Comparison of ENCODE assay signal across 21 cellular contexts in genomic region chr19:12649941-12650340, GRCh38. TPM values are rescaled to one million over a fixed set of nuclear protein-coding genes. Genes with fewer than 3 reads are reported as not detected.
DNase-seq lines count a peak whose midpoint lies in the region; ATAC-seq and TF ChIP-seq lines count a peak whose summit lies in the region.
"Had no signal": no experiment of that assay in that cellular context is flagged by ENCODE, and none has a peak within 500 bp of the region (broad histone marks: within the 10 kb centered on the region; RNA-seq: fewer than 3 reads in every experiment).

No MANE protein-coding gene starts in this region.

- no peak for TF ChIP-seq EP300 in SK-N-SH (IDR thresholded peaks at IDR 0.05; ENCODE audit: borderline replicate concordance in 1 of 2, low read depth in 1 of 2, low read length in 1 of 2)

- no peak overlapping the region for H3K9ac ChIP-seq in SK-N-SH
- H3K9ac ChIP-seq: BLaER1 treated with 17β-estradiol and CSF1 and Interleukin-3, amounts not matched to agents 10 nM and 100 nM; GM23248 had no signal

- H3K36me3 ChIP-seq in SK-N-SH (replicated peaks in 1 of 2; ENCODE audit: control insufficient read depth in 1 of 2, insufficient read depth in 2 of 2, low read length in 1 of 2): peaks cover 0 to 3% of the 10 kb centered on the region in 2 experiments
- H3K36me3 ChIP-seq: HAP-1 had no signal

- H3F3A ChIP-seq in SK-N-SH (replicated peaks; ENCODE audit: insufficient read depth): no peaks in the 10 kb centered on the region

- H2AFZ ChIP-seq in SK-N-SH (ENCODE audit: low read depth): no peak overlapping the region
- H2AFZ ChIP-seq: GM23248 had no signal

- no peak overlapping the region for H3K4me3 ChIP-seq in SK-N-SH (ENCODE audit: low read depth in 2 of 2, low read length in 1 of 2)
- H3K4me3 ChIP-seq: A549; BLaER1 treated with 17β-estradiol and CSF1 and Interleukin-3, amounts not matched to agents 10 nM and 100 nM; GM23248; HAP-1 had no signal

- no peaks in the 10 kb centered on the region for H3K9me3 Mint-ChIP-seq in memory B cell
- no peaks in the 10 kb centered on the region for H3K9me3 Mint-ChIP-seq in stimulated activated effector memory CD8-positive, alpha-beta T cell treated with anti-CD3 and anti-CD28 coated beads, Interleukin-12 subunit alpha, Interleukin-12 subunit beta, amount 100 ng/mL, for 72 hours
- H3K9me3 Mint-ChIP-seq: CD8-positive, alpha-beta T cell; IgD-negative memory B cell had no signal

- no peaks in the 10 kb centered on the region for H4K20me1 ChIP-seq in SK-N-SH (ENCODE audit: insufficient read depth)

- no peaks in the 10 kb centered on the region for H3K9me3 ChIP-seq in SK-N-SH
- H3K9me3 ChIP-seq: HAP-1 had no signal

- DNase-seq in SK-N-SH (peak; percentile 12), GM10266 (ENCODE audit: extremely low spot score) (peak; percentile 17), memory B cell (ENCODE audit: low spot score in 2 of 2) (no peak)
- DNase-seq in stimulated activated effector memory CD8-positive, alpha-beta T cell treated with anti-CD3 and anti-CD28 coated beads, Interleukin-12 subunit alpha, Interleukin-12 subunit beta, amount 100 ng/mL, for 72 hours (ENCODE audit: low spot score in 2 of 2): no peak
- no peak for DNase-seq in activated CD4-positive, alpha-beta T cell treated with anti-CD3 and anti-CD28 coated beads, Interleukin-2, amount 50 U/mL, for 48 hours
- DNase-seq: Calu3; CD8-positive, alpha-beta T cell; DMS 273 treated with DMSO at 0.1 percent for 48 hours; DMS53; DND-41; EL; GM23248 had no signal

- 97% methylated on average over 10 of the region's 10 CpGs for WGBS in SK-N-SH (ENCODE audit: low lambda C conversion rate)

- H3K27me3 Mint-ChIP-seq in memory B cell: no peaks in the 10 kb centered on the region
- H3K27me3 Mint-ChIP-seq: IgD-negative memory B cell had no signal

- peaks cover 24% of the 10 kb centered on the region for H3K36me3 Mint-ChIP-seq in memory B cell
- peaks cover 93% of the 10 kb centered on the region for H3K36me3 Mint-ChIP-seq in stimulated activated effector memory CD8-positive, alpha-beta T cell treated with anti-CD3 and anti-CD28 coated beads, Interleukin-12 subunit alpha, Interleukin-12 subunit beta, amount 100 ng/mL, for 72 hours
- H3K36me3 Mint-ChIP-seq: IgD-negative memory B cell had no signal

- peaks cover 0 to 8% of the 10 kb centered on the region in 2 experiments; a peak in 1 of 4 replicates for H3K4me1 ChIP-seq in SK-N-SH (ENCODE audit: control insufficient read depth in 1 of 2, insufficient read depth in 2 of 2, low read depth in 1 of 2, low read length in 1 of 2)
- H3K4me1 ChIP-seq: A549, HAP-1 had no signal

- no peaks in the 10 kb centered on the region for H3K79me2 ChIP-seq in SK-N-SH (ENCODE audit: insufficient read depth)

- H3K27ac Mint-ChIP-seq in memory B cell: peak overlapping the region; percentile 36
- peak overlapping the region; percentile 48 for H3K27ac Mint-ChIP-seq in stimulated activated effector memory CD8-positive, alpha-beta T cell treated with anti-CD3 and anti-CD28 coated beads, Interleukin-12 subunit alpha, Interleukin-12 subunit beta, amount 100 ng/mL, for 72 hours
- H3K27ac Mint-ChIP-seq: CD8-positive, alpha-beta T cell; IgD-negative memory B cell had no signal

- H3K4me2 ChIP-seq in SK-N-SH: no peak overlapping the region
- H3K4me2 ChIP-seq: A549; BLaER1 treated with 17β-estradiol and CSF1 and Interleukin-3, amounts not matched to agents 10 nM and 100 nM had no signal

- TF ChIP-seq RAD21 in SK-N-SH (IDR thresholded peaks at IDR 0.05; ENCODE audit: low read length): no peak

- H3K27me3 ChIP-seq in SK-N-SH (ENCODE audit: insufficient read depth): no peaks in the 10 kb centered on the region
- H3K27me3 ChIP-seq: BLaER1 treated with 17β-estradiol and CSF1 and Interleukin-3, amounts not matched to agents 10 nM and 100 nM had no signal

- TF ChIP-seq CTCF in SK-N-SH (IDR thresholded peaks at IDR 0.05) (no peak), GM10266 (IDR thresholded peaks at IDR 0.05; ENCODE audit: control insufficient read depth, insufficient read depth, low read depth, missing control alignments) (no peak)

- POLR2A ChIA-PET in SK-N-SH (lab: Yijun Ruan, JAX): no interaction called here

- H3K27ac ChIP-seq in SK-N-SH (ENCODE audit: low read depth in 2 of 2, low read length in 1 of 2): no peak overlapping the region
- H3K27ac ChIP-seq: 22Rv1; A549; BLaER1 treated with 17β-estradiol and CSF1 and Interleukin-3, amounts not matched to agents 10 nM and 100 nM; GM23248 had no signal

- no peaks in the 10 kb centered on the region for H3K9me2 ChIP-seq in SK-N-SH

- ATAC-seq in SK-N-SH treated with all-trans-retinoic acid at 6 μM for 48 hours: no peak
- no peak for ATAC-seq in memory B cell (ENCODE audit: low read depth)
- ATAC-seq in stimulated activated effector memory CD8-positive, alpha-beta T cell treated with anti-CD3 and anti-CD28 coated beads, Interleukin-12 subunit alpha, Interleukin-12 subunit beta, amount 100 ng/mL, for 72 hours: no peak
- no peak for ATAC-seq in GM19455 (IDR thresholded peaks at IDR 0.05; ENCODE audit: unreplicated experiment)
- ATAC-seq in GM19467 (IDR thresholded peaks at IDR 0.05; ENCODE audit: unreplicated experiment): no peak
- ATAC-seq: A549; CD8-positive, alpha-beta T cell; HepG2 had no signal

- CTCF ChIA-PET in SK-N-SH (lab: Yijun Ruan, JAX): interaction anchor here (1.3 to 1.8 kb wide), 3 partner anchors 10 to 89 kb away, joined by 3 to 11 read pairs (median 4); a partner anchor contains a TSS

- H3K4me3 Mint-ChIP-seq in memory B cell: no peak overlapping the region
- H3K4me3 Mint-ChIP-seq in stimulated activated effector memory CD8-positive, alpha-beta T cell treated with anti-CD3 and anti-CD28 coated beads, Interleukin-12 subunit alpha, Interleukin-12 subunit beta, amount 100 ng/mL, for 72 hours: no peak overlapping the region
- H3K4me3 Mint-ChIP-seq: CD8-positive, alpha-beta T cell; IgD-negative memory B cell had no signal

- H3K4me1 Mint-ChIP-seq in memory B cell: peaks cover 2% of the 10 kb centered on the region
- peaks cover 9% of the 10 kb centered on the region for H3K4me1 Mint-ChIP-seq in stimulated activated effector memory CD8-positive, alpha-beta T cell treated with anti-CD3 and anti-CD28 coated beads, Interleukin-12 subunit alpha, Interleukin-12 subunit beta, amount 100 ng/mL, for 72 hours

TF ChIP-seq in SK-N-SH, 30 proteins besides CTCF, POLR2A, EP300 and RAD21 (continues in another document):
- TF ChIP-seq ELF1 (IDR thresholded peaks at IDR 0.05) (no peak), FOXJ3 (CRISPR knock-in tag; IDR thresholded peaks at IDR 0.05) (no peak), RFX5 (IDR thresholded peaks at IDR 0.05; ENCODE audit: low read length) (no peak), MXI1 (IDR thresholded peaks at IDR 0.05; ENCODE audit: low read depth, low read length) (no peak), USF2 (IDR thresholded peaks at IDR 0.05; ENCODE audit: borderline replicate concordance, low read depth, low read length) (no peak), JUND (IDR thresholded peaks at IDR 0.05) (no peak), POLR2AphosphoS5 (IDR thresholded peaks at IDR 0.05; ENCODE audit: low read depth, low read length) (no peak), TAF1 (IDR thresholded peaks at IDR 0.05; ENCODE audit: borderline replicate concordance, low read depth, low read length) (no peak), TEAD4 (IDR thresholded peaks at IDR 0.05; ENCODE audit: borderline replicate concordance, insufficient read depth) (no peak)

TF ChIP-seq in SK-N-SH treated with all-trans-retinoic acid at 6 μM for 48 hours, 23 proteins besides CTCF, POLR2A, EP300 and RAD21 (continues in another document):
- TF ChIP-seq ZNF70 (CRISPR knock-in tag; IDR thresholded peaks at IDR 0.05): no peak
- TF ChIP-seq PPARA (CRISPR knock-in tag; IDR thresholded peaks at IDR 0.05; ENCODE audit: borderline replicate concordance): no peak
- no peak for TF ChIP-seq CSDC2 (CRISPR knock-in tag; IDR thresholded peaks at IDR 0.05)
- no peak for TF ChIP-seq OSR1 (CRISPR knock-in tag; IDR thresholded peaks at IDR 0.05)
- TF ChIP-seq, protein P1, sequence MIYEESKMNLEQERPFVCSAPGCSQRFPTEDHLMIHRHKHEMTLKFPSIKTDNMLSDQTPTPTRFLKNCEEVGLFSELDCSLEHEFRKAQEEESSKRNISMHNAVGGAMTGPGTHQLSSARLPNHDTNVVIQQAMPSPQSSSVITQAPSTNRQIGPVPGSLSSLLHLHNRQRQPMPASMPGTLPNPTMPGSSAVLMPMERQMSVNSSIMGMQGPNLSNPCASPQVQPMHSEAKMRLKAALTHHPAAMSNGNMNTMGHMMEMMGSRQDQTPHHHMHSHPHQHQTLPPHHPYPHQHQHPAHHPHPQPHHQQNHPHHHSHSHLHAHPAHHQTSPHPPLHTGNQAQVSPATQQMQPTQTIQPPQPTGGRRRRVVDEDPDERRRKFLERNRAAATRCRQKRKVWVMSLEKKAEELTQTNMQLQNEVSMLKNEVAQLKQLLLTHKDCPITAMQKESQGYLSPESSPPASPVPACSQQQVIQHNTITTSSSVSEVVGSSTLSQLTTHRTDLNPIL (CRISPR knock-in tag; IDR thresholded peaks at IDR 0.05; ENCODE audit: low read depth): no peak
- TF ChIP-seq ARNTL (CRISPR knock-in tag; IDR thresholded peaks at IDR 0.05; ENCODE audit: borderline replicate concordance, low read depth): no peak

RNA-seq across cellular contexts. Expression of gene MAN2B1, which starts 16.6 kb away (rescaled TPM):
- polyA plus RNA-seq in SK-N-SH (2012; rRNA removed): 43.2 and 47.0 TPM in 2 replicates
- 23.6 and 33.7 TPM in 2 replicates for polyA plus RNA-seq in SK-N-SH (2012; cell fraction: cytosol; rRNA removed)
- 102 and 112 TPM in 2 replicates for polyA plus RNA-seq in SK-N-SH (2012; cell fraction: nucleus; rRNA removed)

RNA-seq across cellular contexts. Expression of gene WDR83, which starts 16.7 kb away (rescaled TPM):
- 12.8 and 18.2 TPM in 2 replicates for polyA plus RNA-seq in SK-N-SH (2012; rRNA removed)
- polyA plus RNA-seq in SK-N-SH (2012; cell fraction: cytosol; rRNA removed): 8.2 and 11.1 TPM in 2 replicates
- 28.5 and 44.2 TPM in 2 replicates for polyA plus RNA-seq in SK-N-SH (2012; cell fraction: nucleus; rRNA removed)

RNA-seq across cellular contexts. Expression of gene DHPS, which starts 31.7 kb away (rescaled TPM):
- 179 and 192 TPM in 2 replicates for polyA plus RNA-seq in SK-N-SH (2012; rRNA removed)
- polyA plus RNA-seq in SK-N-SH (2012; cell fraction: cytosol; rRNA removed): 123 and 143 TPM in 2 replicates
- polyA plus RNA-seq in SK-N-SH (2012; cell fraction: nucleus; rRNA removed): 333 and 391 TPM in 2 replicates

RNA-seq across cellular contexts. Expression of gene GNG14, which starts 37.9 kb away (rescaled TPM):
- not detected in 2 replicates for polyA plus RNA-seq in SK-N-SH (2012; rRNA removed)
- 0.13 TPM in 1 of 2 replicates, not detected in the other for polyA plus RNA-seq in SK-N-SH (2012; cell fraction: cytosol; rRNA removed)
- 0.30 TPM in 1 of 2 replicates, not detected in the other for polyA plus RNA-seq in SK-N-SH (2012; cell fraction: nucleus; rRNA removed)
- polyA plus RNA-seq: A549, GM23248, HepG2, IgD-negative memory B cell had no signal

RNA-seq across cellular contexts. Expression of gene ZNF791, which starts 39.2 kb away (rescaled TPM):
- 8.9 and 9.3 TPM in 2 replicates for polyA plus RNA-seq in SK-N-SH (2012; rRNA removed)
- 6.3 and 6.6 TPM in 2 replicates for polyA plus RNA-seq in SK-N-SH (2012; cell fraction: cytosol; rRNA removed)
- 11.0 and 11.7 TPM in 2 replicates for polyA plus RNA-seq in SK-N-SH (2012; cell fraction: nucleus; rRNA removed)

Comparison
In these comparisons a context has a peak if more than half of its experiments do, and no peak if none do; other contexts are left out.
1. DNase-seq: peak in SK-N-SH (single experiment) and GM10266 (single experiment); none in memory B cell (0 of 2), stimulated activated effector memory CD8-positive, alpha-beta T cell treated with anti-CD3 and anti-CD28 coated beads, Interleukin-12 subunit alpha, Interleukin-12 subunit beta, amount 100 ng/mL, for 72 hours (0 of 2) and activated CD4-positive, alpha-beta T cell treated with anti-CD3 and anti-CD28 coated beads, Interleukin-2, amount 50 U/mL, for 48 hours (0 of 2).